Comparison of ENCODE assay signal across 15 cellular contexts in the genomic region with DNA sequence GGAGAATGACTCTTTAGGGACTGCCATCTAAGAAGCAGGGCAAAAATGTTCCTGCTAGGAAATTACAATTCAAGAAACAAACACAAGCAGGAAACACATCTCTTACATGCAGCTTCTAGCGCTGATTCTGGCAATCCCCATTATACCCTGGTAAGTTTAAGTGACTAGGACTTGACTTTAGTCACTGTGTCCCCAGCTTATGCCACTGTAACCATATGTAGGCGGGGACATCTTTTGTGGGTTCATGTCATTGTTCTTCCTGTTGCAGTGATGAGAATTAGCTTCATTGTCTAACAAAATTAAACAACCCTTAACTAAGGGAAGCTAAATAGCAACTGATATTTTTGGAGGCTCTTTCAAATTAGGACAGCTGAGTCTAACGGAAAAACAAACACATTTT. TPM values are rescaled to one million over a fixed set of nuclear protein-coding genes. Genes with fewer than 3 reads are reported as not detected.
"Had no signal": no experiment of that assay in that cellular context is flagged by ENCODE, and none has a peak within 500 bp of the region (broad histone marks: within the 10 kb centered on the region; RNA-seq: fewer than 3 reads in every experiment).

No MANE protein-coding gene starts in this region.

- H3K36me3 Mint-ChIP-seq: immature natural killer cell, T-cell had no signal

- H3K9me3 Mint-ChIP-seq: immature natural killer cell, T-cell had no signal

- H3K4me3 Mint-ChIP-seq: T-cell had no signal

- FAIRE-seq: bronchial epithelial cell had no signal

- DNase-seq: activated CD4-positive, alpha-beta T cell treated with anti-CD3 and anti-CD28 coated beads, Interleukin-2, amount 50 U/mL, for 48 hours; activated effector memory CD4-positive, alpha-beta T cell treated with anti-CD3 and anti-CD28 coated beads, Interleukin-2, amount 50 U/mL, for 16 hours; esophagus squamous epithelium; foreskin fibroblast; immature natural killer cell; left cardiac atrium; midbrain; stimulated activated CD4-positive, alpha-beta T cell treated with anti-CD3 and anti-CD28 coated beads, Interleukin-4, amount 100 ng/mL, for 4 hours; T-cell; trophoblast cell; WERI-Rb-1 had no signal

- H3K36me3 ChIP-seq: ascending aorta, esophagus squamous epithelium, WERI-Rb-1 had no signal

- H3K9me3 ChIP-seq: ascending aorta, esophagus squamous epithelium had no signal

- H3K4me1 ChIP-seq: ascending aorta, parathyroid adenoma had no signal

- H3K27ac ChIP-seq: ascending aorta, esophagus squamous epithelium, parathyroid adenoma, WERI-Rb-1 had no signal

- H3K4me3 ChIP-seq: ascending aorta, esophagus squamous epithelium, lung had no signal

- H3K27me3 ChIP-seq: ascending aorta had no signal

- H3K27ac Mint-ChIP-seq: T-cell had no signal

- ATAC-seq: left cardiac atrium, T-cell had no signal

RNA-seq across cellular contexts. Expression of a gene that starts 17.9 kb away (rescaled TPM):
- total RNA-seq: ascending aorta had no signal
